ENCODE assay signal across 27 cellular contexts in the genomic region with DNA sequence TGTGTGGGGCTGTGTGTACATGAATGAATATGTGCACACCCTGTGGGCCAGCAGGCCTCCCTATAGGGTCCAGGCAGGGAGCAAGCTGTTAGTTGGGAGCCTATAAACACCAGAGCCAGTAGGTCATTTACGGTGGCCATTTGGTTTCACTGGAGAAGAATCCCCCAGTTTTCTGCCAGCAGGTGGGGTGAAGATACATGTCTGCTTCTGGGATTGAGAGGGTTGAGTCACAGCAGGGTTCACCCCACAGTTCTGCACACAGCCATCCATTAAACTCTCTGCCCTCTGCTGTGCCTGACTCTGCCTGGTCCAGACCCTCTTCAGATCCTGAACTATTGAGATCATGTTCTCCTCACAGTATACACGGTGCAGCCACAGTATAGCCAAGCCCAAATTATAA. TPM values are rescaled to one million over a fixed set of nuclear protein-coding genes. Genes with fewer than 3 reads are reported as not detected.
A peak's percentile ranks its signal among the peaks of the same experiment; 100 is the strongest.
DNase-seq lines count a peak whose midpoint lies in the region; ATAC-seq and TF ChIP-seq lines count a peak whose summit lies in the region.
"Had no signal": no experiment of that assay in that cellular context is flagged by ENCODE, and none has a peak within 500 bp of the region (broad histone marks: within the 10 kb centered on the region; RNA-seq: fewer than 3 reads in every experiment).

No MANE protein-coding gene starts in this region.

- no peaks in the 10 kb centered on the region for H3K27me3 ChIP-seq in RWPE2 (ENCODE audit: insufficient read depth, poor library complexity, severe bottlenecking)
- peaks cover 88% of the 10 kb centered on the region for H3K27me3 ChIP-seq in WERI-Rb-1 (ENCODE audit: insufficient read depth, low read depth, severe bottlenecking)
- no peaks in the 10 kb centered on the region for H3K27me3 ChIP-seq in effector memory CD4-positive, alpha-beta T cell (replicated peaks; ENCODE audit: control insufficient read depth, insufficient read depth, low read length, poor library complexity, severe bottlenecking)
- H3K27me3 ChIP-seq: ascending aorta; BLaER1 treated with 17β-estradiol and CSF1 and Interleukin-3, amounts not matched to agents 10 nM and 100 nM; hepatocyte; ovary; upper lobe of left lung had no signal

- H3K4me1 Mint-ChIP-seq in activated CD8-positive, alpha-beta T cell treated with anti-CD3 and anti-CD28 coated beads for 36 hours (ENCODE audit: low read depth): peaks cover 3% of the 10 kb centered on the region
- H3K4me1 Mint-ChIP-seq in activated CD8-positive, alpha-beta T cell treated with anti-CD3 and anti-CD28 coated beads, Interleukin-2, amount 10 ng/mL, durations not matched to agents 7 days and 5 days (ENCODE audit: low read depth): no peaks in the 10 kb centered on the region
- H3K4me1 Mint-ChIP-seq in stimulated activated effector memory CD8-positive, alpha-beta T cell treated with anti-CD3 and anti-CD28 coated beads, Interleukin-12 subunit alpha, Interleukin-12 subunit beta, amount 100 ng/mL, for 72 hours: no peaks in the 10 kb centered on the region
- H3K4me1 Mint-ChIP-seq: central memory CD8-positive, alpha-beta T cell; immature natural killer cell had no signal

- H3K9me3 ChIP-seq in HEK293 (ENCODE audit: control insufficient read depth, insufficient read depth, low read depth, low read length): no peaks in the 10 kb centered on the region
- H3K9me3 ChIP-seq in RWPE2 (ENCODE audit: severe bottlenecking): no peaks in the 10 kb centered on the region
- H3K9me3 ChIP-seq in WERI-Rb-1 (ENCODE audit: severe bottlenecking): no peaks in the 10 kb centered on the region
- H3K9me3 ChIP-seq in effector memory CD4-positive, alpha-beta T cell (ENCODE audit: control insufficient read depth, low read length): no peaks in the 10 kb centered on the region
- H3K9me3 ChIP-seq: ascending aorta; BLaER1 treated with 17β-estradiol and CSF1 and Interleukin-3, amounts not matched to agents 10 nM and 100 nM; left ventricle myocardium inferior; ovary; upper lobe of left lung had no signal

- peaks cover 3% of the 10 kb centered on the region for H3K27me3 Mint-ChIP-seq in activated CD8-positive, alpha-beta T cell treated with anti-CD3 and anti-CD28 coated beads for 36 hours
- no peaks in the 10 kb centered on the region for H3K27me3 Mint-ChIP-seq in activated CD8-positive, alpha-beta T cell treated with anti-CD3 and anti-CD28 coated beads, Interleukin-2, amount 10 ng/mL, durations not matched to agents 7 days and 5 days (ENCODE audit: low read depth)

- intact Hi-C loops in activated CD8-positive, alpha-beta T cell treated with anti-CD3 and anti-CD28 coated beads for 36 hours (cut with micrococcal nuclease): no loop called here

- CTCF ChIA-PET in activated CD8-positive, alpha-beta T cell treated with anti-CD3 and anti-CD28 coated beads for 36 hours (lab: Charles Lee): interaction anchor here (1.1 to 1.9 kb wide), 2 partner anchors 11 to 285 kb away, joined by 3 to 4 read pairs; no protein-coding TSS in a partner anchor
- CTCF ChIA-PET in activated CD8-positive, alpha-beta T cell treated with anti-CD3 and anti-CD28 coated beads, Interleukin-2, amount 10 ng/mL, durations not matched to agents 7 days and 5 days (lab: Charles Lee): no interaction called here
- CTCF ChIA-PET in HEK293 (lab: Yijun Ruan, JAX): interaction anchor here (0.6 to 1.0 kb wide), 2 partner anchors 34 to 504 kb away, joined by 3 read pairs; a partner anchor contains a TSS

- ATAC-seq in activated CD8-positive, alpha-beta T cell treated with anti-CD3 and anti-CD28 coated beads for 36 hours: no peak
- ATAC-seq in activated CD8-positive, alpha-beta T cell treated with anti-CD3 and anti-CD28 coated beads, Interleukin-2, amount 10 ng/mL, durations not matched to agents 7 days and 5 days: no peak
- peak; percentile 66; the same call in 2 of the 3 replicates for ATAC-seq in RWPE2 (ENCODE audit: low read depth)
- peak; percentile 43 for ATAC-seq in stimulated activated effector memory CD8-positive, alpha-beta T cell treated with anti-CD3 and anti-CD28 coated beads, Interleukin-12 subunit alpha, Interleukin-12 subunit beta, amount 100 ng/mL, for 72 hours
- ATAC-seq: natural killer cell treated with Interleukin-12 subunit alpha and Interleukin-12 subunit beta and Interleukin-15 and Interleukin-18, amount 100 ng/mL, for 72 hours; right cardiac atrium had no signal

- no peaks in the 10 kb centered on the region for H3K9me3 Mint-ChIP-seq in activated CD8-positive, alpha-beta T cell treated with anti-CD3 and anti-CD28 coated beads for 36 hours
- no peaks in the 10 kb centered on the region for H3K9me3 Mint-ChIP-seq in activated CD8-positive, alpha-beta T cell treated with anti-CD3 and anti-CD28 coated beads, Interleukin-2, amount 10 ng/mL, durations not matched to agents 7 days and 5 days (ENCODE audit: insufficient read depth)
- H3K9me3 Mint-ChIP-seq in stimulated activated effector memory CD8-positive, alpha-beta T cell treated with anti-CD3 and anti-CD28 coated beads, Interleukin-12 subunit alpha, Interleukin-12 subunit beta, amount 100 ng/mL, for 72 hours: no peaks in the 10 kb centered on the region
- H3K9me3 Mint-ChIP-seq: activated naive CD4-positive, alpha-beta T cell treated with anti-CD3 and anti-CD28 coated beads, Interleukin-2, amount 50 U/mL, for 72 hours; activated T-helper 1 cell treated with anti-CD3 and anti-CD28 coated beads, Interleukin-12 subunit alpha, Interleukin-12 subunit beta, Interleukin-2, Interleukin-4 antibody, amounts not matched to agents 30 ng/mL and 10 ng/mL and 1 ng/mL, durations not matched to agents 14 hours and 24 hours and 36 hours; central memory CD8-positive, alpha-beta T cell; natural killer cell treated with Interleukin-12 subunit alpha and Interleukin-12 subunit beta and Interleukin-15 and Interleukin-18, amount 100 ng/mL, for 72 hours had no signal

- H3K4me3 Mint-ChIP-seq in activated CD8-positive, alpha-beta T cell treated with anti-CD3 and anti-CD28 coated beads for 36 hours: no peak overlapping the region
- H3K4me3 Mint-ChIP-seq in activated CD8-positive, alpha-beta T cell treated with anti-CD3 and anti-CD28 coated beads, Interleukin-2, amount 10 ng/mL, durations not matched to agents 7 days and 5 days: no peak overlapping the region
- H3K4me3 Mint-ChIP-seq in stimulated activated effector memory CD8-positive, alpha-beta T cell treated with anti-CD3 and anti-CD28 coated beads, Interleukin-12 subunit alpha, Interleukin-12 subunit beta, amount 100 ng/mL, for 72 hours: no peak overlapping the region
- H3K4me3 Mint-ChIP-seq: activated T-helper 1 cell treated with anti-CD3 and anti-CD28 coated beads, Interleukin-12 subunit alpha, Interleukin-12 subunit beta, Interleukin-2, Interleukin-4 antibody, amounts not matched to agents 30 ng/mL and 10 ng/mL and 1 ng/mL, durations not matched to agents 14 hours and 24 hours and 36 hours; central memory CD8-positive, alpha-beta T cell; immature natural killer cell; natural killer cell treated with Interleukin-12 subunit alpha and Interleukin-12 subunit beta and Interleukin-15 and Interleukin-18, amount 100 ng/mL, for 72 hours had no signal

- no peaks in the 10 kb centered on the region for H3K36me3 ChIP-seq in HEK293 (ENCODE audit: control insufficient read depth in 2 of 2, insufficient read depth in 1 of 2, low read length in 2 of 2)
- no peaks in the 10 kb centered on the region for H3K36me3 ChIP-seq in RWPE2 (ENCODE audit: low read depth)
- H3K36me3 ChIP-seq in WERI-Rb-1: no peaks in the 10 kb centered on the region
- no peaks in the 10 kb centered on the region for H3K36me3 ChIP-seq in effector memory CD4-positive, alpha-beta T cell (ENCODE audit: control insufficient read depth, insufficient read depth, low read length)
- H3K36me3 ChIP-seq: ascending aorta; BLaER1 treated with 17β-estradiol and CSF1 and Interleukin-3, amounts not matched to agents 10 nM and 100 nM; left ventricle myocardium inferior; ovary; upper lobe of left lung had no signal

- H3K27ac ChIP-seq in HEK293 (ENCODE audit: extremely low read depth, low read depth, low read length): no peak overlapping the region
- H3K27ac ChIP-seq in RWPE2 (ENCODE audit: poor library complexity, severe bottlenecking): no peak overlapping the region
- no peak overlapping the region for H3K27ac ChIP-seq in WERI-Rb-1
- H3K27ac ChIP-seq in effector memory CD4-positive, alpha-beta T cell (ENCODE audit: insufficient read depth, low read length, poor library complexity, severe bottlenecking): no peak overlapping the region
- H3K27ac ChIP-seq: ascending aorta; BLaER1 treated with 17β-estradiol and CSF1 and Interleukin-3, amounts not matched to agents 10 nM and 100 nM; hepatocyte; left ventricle myocardium inferior; ovary; upper lobe of left lung had no signal

- peak; percentile 2 for DNase-seq in activated CD8-positive, alpha-beta T cell treated with anti-CD3 and anti-CD28 coated beads for 36 hours
- DNase-seq in activated CD8-positive, alpha-beta T cell treated with anti-CD3 and anti-CD28 coated beads, Interleukin-2, amount 10 ng/mL, durations not matched to agents 7 days and 5 days: no peak
- DNase-seq in RWPE2 (ENCODE audit: low spot score) (no peak), WERI-Rb-1 (no peak), NCI-H1048 (lab: John Stamatoyannopoulos, UW) (no peak)
- DNase-seq in stimulated activated effector memory CD8-positive, alpha-beta T cell treated with anti-CD3 and anti-CD28 coated beads, Interleukin-12 subunit alpha, Interleukin-12 subunit beta, amount 100 ng/mL, for 72 hours (ENCODE audit: low spot score in 2 of 2): no peak
- no peak for DNase-seq in effector memory CD4-positive, alpha-beta T cell
- DNase-seq: ACHN, EL, immature natural killer cell, left ventricle myocardium inferior, midbrain, NCI-H2081, ovary, right cardiac atrium, T1000 had no signal

- no peaks in the 10 kb centered on the region for H3K36me3 Mint-ChIP-seq in activated CD8-positive, alpha-beta T cell treated with anti-CD3 and anti-CD28 coated beads for 36 hours (ENCODE audit: low read depth)
- H3K36me3 Mint-ChIP-seq in activated CD8-positive, alpha-beta T cell treated with anti-CD3 and anti-CD28 coated beads, Interleukin-2, amount 10 ng/mL, durations not matched to agents 7 days and 5 days (ENCODE audit: low read depth): no peaks in the 10 kb centered on the region
- no peaks in the 10 kb centered on the region for H3K36me3 Mint-ChIP-seq in stimulated activated effector memory CD8-positive, alpha-beta T cell treated with anti-CD3 and anti-CD28 coated beads, Interleukin-12 subunit alpha, Interleukin-12 subunit beta, amount 100 ng/mL, for 72 hours
- H3K36me3 Mint-ChIP-seq: activated naive CD4-positive, alpha-beta T cell treated with anti-CD3 and anti-CD28 coated beads, Interleukin-2, amount 50 U/mL, for 72 hours; immature natural killer cell; natural killer cell treated with Interleukin-12 subunit alpha and Interleukin-12 subunit beta and Interleukin-15 and Interleukin-18, amount 100 ng/mL, for 72 hours had no signal

- H3K4me3 ChIP-seq in HEK293 (ENCODE audit: low read depth, low read length): no peak overlapping the region
- no peak overlapping the region for H3K4me3 ChIP-seq in RWPE2 (ENCODE audit: severe bottlenecking)
- H3K4me3 ChIP-seq in WERI-Rb-1 (ENCODE audit: low read depth, low read length): no peak overlapping the region
- no peak overlapping the region for H3K4me3 ChIP-seq in effector memory CD4-positive, alpha-beta T cell (ENCODE audit: insufficient read depth, low read depth, low read length, poor library complexity, severe bottlenecking)
- H3K4me3 ChIP-seq: ascending aorta; BLaER1 treated with 17β-estradiol and CSF1 and Interleukin-3, amounts not matched to agents 10 nM and 100 nM; hepatocyte; left ventricle myocardium inferior; ovary; upper lobe of left lung had no signal

- TF ChIP-seq CTCF in activated CD8-positive, alpha-beta T cell treated with anti-CD3 and anti-CD28 coated beads for 36 hours (IDR thresholded peaks at IDR 0.05): no peak
- TF ChIP-seq CTCF in HEK293 (tag by site-specific recombination; IDR thresholded peaks at IDR 0.05): no peak
- TF ChIP-seq CTCF in RWPE2 (IDR thresholded peaks at IDR 0.05; ENCODE audit: poor library complexity, severe bottlenecking): peak; percentile 36
- TF ChIP-seq CTCF in WERI-Rb-1 (IDR thresholded peaks at IDR 0.05; ENCODE audit: low read depth, low read length): no peak

- H3K27ac Mint-ChIP-seq in activated CD8-positive, alpha-beta T cell treated with anti-CD3 and anti-CD28 coated beads for 36 hours: no peak overlapping the region
- no peak overlapping the region for H3K27ac Mint-ChIP-seq in activated CD8-positive, alpha-beta T cell treated with anti-CD3 and anti-CD28 coated beads, Interleukin-2, amount 10 ng/mL, durations not matched to agents 7 days and 5 days
- H3K27ac Mint-ChIP-seq in stimulated activated effector memory CD8-positive, alpha-beta T cell treated with anti-CD3 and anti-CD28 coated beads, Interleukin-12 subunit alpha, Interleukin-12 subunit beta, amount 100 ng/mL, for 72 hours: no peak overlapping the region
- H3K27ac Mint-ChIP-seq: activated naive CD4-positive, alpha-beta T cell treated with anti-CD3 and anti-CD28 coated beads, Interleukin-2, amount 50 U/mL, for 72 hours; immature natural killer cell; natural killer cell treated with Interleukin-12 subunit alpha and Interleukin-12 subunit beta and Interleukin-15 and Interleukin-18, amount 100 ng/mL, for 72 hours had no signal

- POLR2A ChIA-PET in activated CD8-positive, alpha-beta T cell treated with anti-CD3 and anti-CD28 coated beads for 36 hours (lab: Charles Lee): no interaction called here
- POLR2A ChIA-PET in activated CD8-positive, alpha-beta T cell treated with anti-CD3 and anti-CD28 coated beads, Interleukin-2, amount 10 ng/mL, durations not matched to agents 7 days and 5 days (lab: Charles Lee): no interaction called here
- POLR2A ChIA-PET in HEK293 (lab: Yijun Ruan, JAX): no interaction called here

- H3K4me1 ChIP-seq in HEK293 (ENCODE audit: control insufficient read depth, insufficient read depth, low read length): no peaks in the 10 kb centered on the region
- no peaks in the 10 kb centered on the region for H3K4me1 ChIP-seq in RWPE2 (ENCODE audit: insufficient read depth, poor library complexity, severe bottlenecking)
- H3K4me1 ChIP-seq in effector memory CD4-positive, alpha-beta T cell (ENCODE audit: control insufficient read depth, insufficient read depth, low read length, poor library complexity, severe bottlenecking): no peaks in the 10 kb centered on the region
- H3K4me1 ChIP-seq: ascending aorta; BLaER1 treated with 17β-estradiol and CSF1 and Interleukin-3, amounts not matched to agents 10 nM and 100 nM; left ventricle myocardium inferior; upper lobe of left lung had no signal

RNA-seq across cellular contexts. Expression of a gene that starts 34.9 kb away (rescaled TPM):
- total RNA-seq in activated CD8-positive, alpha-beta T cell treated with anti-CD3 and anti-CD28 coated beads for 36 hours: not detected
- not detected for total RNA-seq in activated CD8-positive, alpha-beta T cell treated with anti-CD3 and anti-CD28 coated beads, Interleukin-2, amount 10 ng/mL, durations not matched to agents 7 days and 5 days
- total RNA-seq: ascending aorta; frontal cortex; left ventricle myocardium inferior; natural killer cell treated with Interleukin-12 subunit alpha and Interleukin-12 subunit beta and Interleukin-15 and Interleukin-18, amount 100 ng/mL, for 72 hours; NCI-H460; right cardiac atrium had no signal

Comparison
In these comparisons a context has a peak if more than half of its experiments do, and no peak if none do; other contexts are left out.
1. ATAC-seq: peak in RWPE2 (single experiment) and stimulated activated effector memory CD8-positive, alpha-beta T cell treated with anti-CD3 and anti-CD28 coated beads, Interleukin-12 subunit alpha, Interleukin-12 subunit beta, amount 100 ng/mL, for 72 hours (single experiment); none in activated CD8-positive, alpha-beta T cell treated with anti-CD3 and anti-CD28 coated beads for 36 hours (single experiment) and activated CD8-positive, alpha-beta T cell treated with anti-CD3 and anti-CD28 coated beads, Interleukin-2, amount 10 ng/mL, durations not matched to agents 7 days and 5 days (single experiment).